In genomic region chr3:27521872-27522265, GRCh38 we compare ENCODE assay signal across 16 cellular contexts. TPM values are rescaled to one million over a fixed set of nuclear protein-coding genes. Genes with fewer than 3 reads are reported as not detected.
A peak's percentile ranks its signal among the peaks of the same experiment; 100 is the strongest.
DNase-seq lines count a peak whose midpoint lies in the region; ATAC-seq and TF ChIP-seq lines count a peak whose summit lies in the region.
"Had no signal": no experiment of that assay in that cellular context is flagged by ENCODE, and none has a peak within 500 bp of the region (broad histone marks: within the 10 kb centered on the region; RNA-seq: fewer than 3 reads in every experiment).

No MANE protein-coding gene starts in this region.

- in situ Hi-C loops in brain microvascular endothelial cell (cut with HindIII; ENCODE audit: low pct_ligation_motif_present, low sequenced_read_pairs) = no loop called here

- WGBS in heart right ventricle, 2 donors = 79 to 81% methylated on average over 2 of the region's 2 CpGs
- 54 to 59% methylated on average over 2 of the region's 2 CpGs for WGBS in upper lobe of left lung, 2 donors

- H3K4me3 ChIP-seq in heart right ventricle (no peak overlapping the region), brain microvascular endothelial cell (ENCODE audit: low read depth, low read length) (no peak overlapping the region), muscle layer of duodenum (ENCODE audit: low read depth in 1 of 2, low read length in 2 of 2) (no peak overlapping the region), upper lobe of left lung (no peak overlapping the region), MG63 (no peak overlapping the region)
- H3K4me3 ChIP-seq: pancreas had no signal

- H3K27ac ChIP-seq in heart right ventricle (peak overlapping the region in 8 of 10 donors; percentile 13 to 65 (median 44)), brain microvascular endothelial cell (peak overlapping the region; percentile 79), muscle layer of duodenum (ENCODE audit: low read length) (peak overlapping the region; percentile 6), upper lobe of left lung (peak overlapping the region in 3 of 4 donors; percentile 31 to 50 (median 34))
- H3K27ac ChIP-seq: HL-60, KMS-11, pancreas had no signal

- ATAC-seq in heart right ventricle = no peak
- ATAC-seq in Right ventricle myocardium superior (ENCODE audit: poor library complexity) = no peak
- ATAC-seq in upper lobe of left lung (ENCODE audit: low FRiP score in 2 of 2) = peak in 1 of 2 donors; percentile 22
- ATAC-seq: stimulated activated naive CD8-positive, alpha-beta T cell treated with anti-CD3 and anti-CD28 coated beads, Interleukin-15, Interleukin-2, amounts not matched to agents 100 U/mL and 50 U/mL, for 24 hours had no signal

- H3K27me3 ChIP-seq in heart right ventricle = no peaks in the 10 kb centered on the region
- H3K27me3 ChIP-seq in brain microvascular endothelial cell (replicated peaks) = no peaks in the 10 kb centered on the region
- H3K27me3 ChIP-seq in muscle layer of duodenum (ENCODE audit: low read depth, low read length) = no peaks in the 10 kb centered on the region
- no peaks in the 10 kb centered on the region for H3K27me3 ChIP-seq in upper lobe of left lung
- no peaks in the 10 kb centered on the region for H3K27me3 ChIP-seq in MG63
- H3K27me3 ChIP-seq: pancreas had no signal

- no peak for TF ChIP-seq EP300 in upper lobe of left lung (IDR thresholded peaks at IDR 0.05)

- TF ChIP-seq CTCF in heart right ventricle (IDR thresholded peaks at IDR 0.05) (no peak), brain microvascular endothelial cell (IDR thresholded peaks at IDR 0.05; ENCODE audit: low read depth, low read length, missing control alignments) (no peak), upper lobe of left lung (IDR thresholded peaks at IDR 0.05) (no peak)

- no peak for TF ChIP-seq POLR2A in upper lobe of left lung (IDR thresholded peaks at IDR 0.05)

- intact Hi-C loops in heart right ventricle (cut with DNase I) = loop anchor here in 3 of 10 donors (5.0 kb wide), 2 partner anchors 35 to 40 kb away; partner anchors contain the start of gene SLC4A7 (in 2 of the 3)
- intact Hi-C loops in Right ventricle myocardium superior (cut with DNase I) = no loop called here

- DNase-seq in heart right ventricle (no peak), Right ventricle myocardium superior (no peak), brain microvascular endothelial cell (no peak), upper lobe of left lung (no peak), MG63 (no peak), DMS153 treated with DMSO at 0.1 percent for 48 hours (lab: John Stamatoyannopoulos, UW; ENCODE audit: unreplicated experiment) (no peak), RPMI8226 (no peak)
- DNase-seq: activated CD4-positive, CD25-positive, alpha-beta regulatory T cell treated with anti-CD3 and anti-CD28 coated beads, Interleukin-2, amount 50 U/mL, for 72 hours; cerebellar nuclear complex; islet precursor cell; pancreas; SHP77 treated with DMSO at 0.1 percent for 48 hours; stimulated activated naive CD8-positive, alpha-beta T cell treated with anti-CD3 and anti-CD28 coated beads, Interleukin-15, Interleukin-2, amounts not matched to agents 100 U/mL and 50 U/mL, for 24 hours had no signal

- peaks cover 0 to 42% (median 25%) of the 10 kb centered on the region in 9 donors for H3K4me1 ChIP-seq in heart right ventricle
- H3K4me1 ChIP-seq in muscle layer of duodenum (ENCODE audit: control insufficient read depth in 1 of 2, insufficient read depth in 2 of 2, low read length in 2 of 2) = peaks cover 8 to 23% of the 10 kb centered on the region in 2 donors
- peaks cover 12 to 30% (median 23%) of the 10 kb centered on the region in 4 donors for H3K4me1 ChIP-seq in upper lobe of left lung
- H3K4me1 ChIP-seq: pancreas had no signal

- H3K9me3 ChIP-seq in heart right ventricle (no peaks in the 10 kb centered on the region), muscle layer of duodenum (ENCODE audit: control insufficient read depth in 1 of 2, low read length in 2 of 2) (no peaks in the 10 kb centered on the region), upper lobe of left lung (no peaks in the 10 kb centered on the region), MG63 (no peaks in the 10 kb centered on the region)
- H3K9me3 ChIP-seq: pancreas had no signal

- H3K36me3 ChIP-seq in heart right ventricle = no peaks in the 10 kb centered on the region
- H3K36me3 ChIP-seq in brain microvascular endothelial cell (replicated peaks) = no peaks in the 10 kb centered on the region
- H3K36me3 ChIP-seq in muscle layer of duodenum (ENCODE audit: control insufficient read depth in 1 of 2, insufficient read depth in 2 of 2, low read length in 2 of 2) = no peaks in the 10 kb centered on the region
- H3K36me3 ChIP-seq in upper lobe of left lung = no peaks in the 10 kb centered on the region
- H3K36me3 ChIP-seq in MG63 = no peaks in the 10 kb centered on the region
- H3K36me3 ChIP-seq: pancreas had no signal

RNA-seq across cellular contexts. Expression of gene SLC4A7, which starts 37.7 kb away (rescaled TPM):
- 10 to 100 TPM in 8 of 10 donors, 1 to 10 TPM in 2; 8.0 to 18.7 (median 13.1) TPM for total RNA-seq in heart right ventricle
- 1 to 10 TPM; 3.0 to 3.3 TPM for polyA plus RNA-seq in heart right ventricle
- 13.0 TPM for total RNA-seq in Right ventricle myocardium superior
- 10 to 100 TPM; 11.8 to 40.5 (median 19.6) TPM for total RNA-seq in upper lobe of left lung
- 21.6 and 54.7 TPM in 2 replicates for total RNA-seq in MG63 (2014; rRNA removed; shearing (Covaris generic); ENCODE audit: low replicate concordance)

Comparison
In these comparisons a context has a peak if more than half of its experiments do, and no peak if none do; other contexts are left out.
1. H3K27ac ChIP-seq: peak in every context shown above with its lines; median percentile 79 in brain microvascular endothelial cell; 44 in heart right ventricle; 34 in upper lobe of left lung; 6 in muscle layer of duodenum.